ENCODE assay signal across 12 cellular contexts in genomic region chr6:36660771-36661471, GRCh38. TPM values are rescaled to one million over a fixed set of nuclear protein-coding genes. Genes with fewer than 3 reads are reported as not detected.
DNase-seq lines count a peak whose midpoint lies in the region; ATAC-seq and TF ChIP-seq lines count a peak whose summit lies in the region.
"Had no signal": no experiment of that assay in that cellular context is flagged by ENCODE, and none has a peak within 500 bp of the region (broad histone marks: within the 10 kb centered on the region; RNA-seq: fewer than 3 reads in every experiment).

No MANE protein-coding gene starts in this region.

- H3K9ac ChIP-seq in smooth muscle cell (ENCODE audit: low read depth), result no peak overlapping the region

- H3K27me3 ChIP-seq in smooth muscle cell (ENCODE audit: low read depth), result no peaks in the 10 kb centered on the region

- TF ChIP-seq CTCF in epithelial cell of proximal tubule (conservative IDR thresholded peaks at IDR 0.05; ENCODE audit: low read depth, low read length) (no peak), smooth muscle cell (IDR thresholded peaks at IDR 0.05; ENCODE audit: borderline replicate concordance, insufficient read depth, poor library complexity, severe bottlenecking) (no peak)

- WGBS in smooth muscle cell (ENCODE audit: low lambda C conversion rate), result 40% methylated on average over 42 of the region's 44 CpGs

- no peaks in the 10 kb centered on the region for H4K20me1 ChIP-seq in smooth muscle cell (ENCODE audit: low read depth)

- H3K9me3 ChIP-seq in smooth muscle cell (replicated peaks; ENCODE audit: low read depth), result no peaks in the 10 kb centered on the region

- ATAC-seq in GM18511 (IDR thresholded peaks at IDR 0.05; ENCODE audit: unreplicated experiment), result no peak
- ATAC-seq in activated CD4-positive, CD25-positive, alpha-beta regulatory T cell treated with anti-CD3 and anti-CD28 coated beads, Interleukin-2, amount 50 U/mL, for 24 hours, result no peak

- no peaks in the 10 kb centered on the region for H3K79me2 ChIP-seq in smooth muscle cell (ENCODE audit: low read depth)

- no peaks in the 10 kb centered on the region for H3F3A ChIP-seq in smooth muscle cell (ENCODE audit: low read depth)

- H2AFZ ChIP-seq in smooth muscle cell (ENCODE audit: low read depth), result no peak overlapping the region

- DNase-seq in HuH-7 (ENCODE audit: low spot score), result peak; percentile 74
- DNase-seq in epithelial cell of proximal tubule (ENCODE audit: low read depth), result no peak
- DNase-seq in kidney tubule cell (ENCODE audit: low spot score), result peak; percentile 51
- no peak for DNase-seq in smooth muscle cell (lab: John Stamatoyannopoulos, UW; ENCODE audit: unreplicated experiment)
- no peak for DNase-seq in NCI-H774 (lab: John Stamatoyannopoulos, UW)
- DNase-seq in superior temporal gyrus (ENCODE audit: extremely low spot score), result no peak
- DNase-seq: activated B cell treated with CpG ODN at 0.5 μM for 24 hours; activated naive CD4-positive, alpha-beta T cell treated with anti-CD3 and anti-CD28 coated beads, Interleukin-2, amount 10 ng/mL, durations not matched to agents 7 days and 5 days; DMS79 treated with DMSO at 0.1 percent for 48 hours had no signal

- H3K4me3 ChIP-seq in epithelial cell of proximal tubule (ENCODE audit: low read depth, low read length) (peak overlapping the region; percentile 19), smooth muscle cell (no peak overlapping the region)

- no peak overlapping the region for H3K27ac ChIP-seq in smooth muscle cell (ENCODE audit: low read depth)
- H3K27ac ChIP-seq: epithelial cell of prostate had no signal

- no peaks in the 10 kb centered on the region for H3K36me3 ChIP-seq in smooth muscle cell (ENCODE audit: low read depth)

- peaks cover 5% of the 10 kb centered on the region for H3K4me1 ChIP-seq in smooth muscle cell (ENCODE audit: low read depth)

- peak overlapping the region; percentile 20 for H3K4me2 ChIP-seq in smooth muscle cell

RNA-seq across cellular contexts. Expression of gene CDKN1A, which starts 17.6 kb away (rescaled TPM):
- total RNA-seq in epithelial cell of proximal tubule (208 and 427 TPM in 2 replicates), smooth muscle cell (859 and 967 TPM in 2 replicates)
- 1,623 and 1,633 TPM in 2 replicates for polyA plus RNA-seq in smooth muscle cell

RNA-seq across cellular contexts. Expression of gene RAB44, which starts 36.7 kb away (rescaled TPM):
- under 0.01 TPM in 1 of 2 replicates, not detected in the other for total RNA-seq in epithelial cell of proximal tubule
- not detected in 2 replicates for total RNA-seq in smooth muscle cell
- 0.03 and 0.17 TPM in 2 replicates for polyA plus RNA-seq in smooth muscle cell

Comparison
In these comparisons a context has a peak if more than half of its experiments do, and no peak if none do; other contexts are left out.
1. DNase-seq: peak in HuH-7 (single experiment) and kidney tubule cell (single experiment); none in epithelial cell of proximal tubule (single experiment), smooth muscle cell (single experiment), NCI-H774 (single experiment) and superior temporal gyrus (single experiment).